Comparison of ENCODE assay signal across 8 cellular contexts in genomic region chr6:16320533-16321340, GRCh38.
DNase-seq lines count a peak whose midpoint lies in the region; ATAC-seq and TF ChIP-seq lines count a peak whose summit lies in the region.

No MANE protein-coding gene starts in this region.

- no peaks in the 10 kb centered on the region for H3K27me3 Mint-ChIP-seq in CD8-positive, alpha-beta T cell (ENCODE audit: low read depth)
- no peaks in the 10 kb centered on the region for H3K27me3 Mint-ChIP-seq in osteocyte (ENCODE audit: unreplicated experiment)

- POLR2A ChIA-PET in CD8-positive, alpha-beta T cell (lab: Charles Lee): interaction anchor here (1.5 to 1.8 kb wide), 2 partner anchors 11 to 441 kb away, joined by 7 to 8 read pairs; partner anchors contain the start of gene ATXN1
- POLR2A ChIA-PET in PC-3 (lab: Charles Lee; ENCODE audit: unreplicated experiment): interaction anchor here (0.6 kb wide), 1 partner anchor 113 kb away, joined by 3 read pairs; no protein-coding TSS in a partner anchor
- POLR2A ChIA-PET in HEK293T (lab: Yijun Ruan, JAX): no interaction called here

- no peak for DNase-seq in CD8-positive, alpha-beta T cell
- DNase-seq in PC-3 (no peak), epithelial cell of esophagus (ENCODE audit: low read depth) (peak; percentile 48), osteocyte (ENCODE audit: extremely low spot score, unreplicated experiment) (no peak), COLO829 (ENCODE audit: low spot score) (no peak), DMS153 treated with DMSO at 0.1 percent for 48 hours (lab: John Stamatoyannopoulos, UW; ENCODE audit: unreplicated experiment) (no peak), HEK293T (ENCODE audit: extremely low spot score) (no peak)

- no peak for TF ChIP-seq CTCF in CD8-positive, alpha-beta T cell (IDR thresholded peaks at IDR 0.05)
- TF ChIP-seq CTCF in PC-3 (conservative IDR thresholded peaks at IDR 0.05; ENCODE audit: low read depth, low read length) (no peak), epithelial cell of esophagus (IDR thresholded peaks at IDR 0.05; ENCODE audit: insufficient read depth, low read depth, low read length, missing control alignments) (no peak), osteocyte (IDR thresholded peaks at IDR 0.05) (no peak)

- CTCF ChIA-PET in CD8-positive, alpha-beta T cell (lab: Charles Lee): interaction anchor here (1.1 to 12.9 kb wide), 4 partner anchors 11 to 450 kb away, joined by 3 to 168 read pairs (median 4); partner anchors contain the start of gene ATXN1
- CTCF ChIA-PET in PC-3 (lab: Charles Lee) (no interaction called here), HEK293T (lab: Yijun Ruan, JAX) (interaction anchor here (2.4 to 3.7 kb wide), 2 partner anchors 11 to 35 kb away, joined by 11 to 17 read pairs; no protein-coding TSS in a partner anchor)

- no peaks in the 10 kb centered on the region for H3K9me3 ChIP-seq in CD8-positive, alpha-beta T cell (ENCODE audit: low read length)
- H3K9me3 ChIP-seq in PC-3 (ENCODE audit: low read length): no peaks in the 10 kb centered on the region

- peak overlapping the region; percentile 33 for H3K4me3 ChIP-seq in CD8-positive, alpha-beta T cell (ENCODE audit: low read depth, low read length)
- H3K4me3 ChIP-seq in PC-3 (ENCODE audit: low read length) (peak overlapping the region; percentile 51), epithelial cell of esophagus (ENCODE audit: low read length) (no peak overlapping the region)

- peaks cover 4% of the 10 kb centered on the region for H3K36me3 Mint-ChIP-seq in CD8-positive, alpha-beta T cell
- peaks cover 11% of the 10 kb centered on the region for H3K36me3 Mint-ChIP-seq in osteocyte (ENCODE audit: unreplicated experiment)

- H3K79me2 ChIP-seq in PC-3 (ENCODE audit: low read length): no peaks in the 10 kb centered on the region

- H3K9me2 ChIP-seq in PC-3 (replicated peaks; ENCODE audit: low read length): no peaks in the 10 kb centered on the region

- H3K4me3 Mint-ChIP-seq in CD8-positive, alpha-beta T cell: peak overlapping the region; percentile 67
- H3K4me3 Mint-ChIP-seq in osteocyte (ENCODE audit: unreplicated experiment): peak overlapping the region; percentile 57

- H3K4me2 ChIP-seq in PC-3 (ENCODE audit: low read length): peak overlapping the region; percentile 80

- H2AFZ ChIP-seq in PC-3 (ENCODE audit: low read length): peak overlapping the region; percentile 34

- peak overlapping the region; percentile 54; the same call in 1 of the 2 replicates for H3K9ac ChIP-seq in PC-3 (ENCODE audit: low read length)

- H3K36me3 ChIP-seq in CD8-positive, alpha-beta T cell (ENCODE audit: insufficient read depth, low read length): no peaks in the 10 kb centered on the region
- no peaks in the 10 kb centered on the region for H3K36me3 ChIP-seq in PC-3 (ENCODE audit: low read depth, low read length)

- H3K4me1 ChIP-seq in CD8-positive, alpha-beta T cell (ENCODE audit: insufficient read depth, low read length): peaks cover 73% of the 10 kb centered on the region
- H3K4me1 ChIP-seq in PC-3 (ENCODE audit: insufficient read depth, low read length): peaks cover 48% of the 10 kb centered on the region

- H3K27ac ChIP-seq in CD8-positive, alpha-beta T cell (ENCODE audit: low read depth, low read length): peak overlapping the region; percentile 69
- peak overlapping the region; percentile 88 for H3K27ac ChIP-seq in PC-3 (ENCODE audit: low read length)

- no peaks in the 10 kb centered on the region for H4K20me1 ChIP-seq in PC-3 (ENCODE audit: low read length)

- ATAC-seq in CD8-positive, alpha-beta T cell: no peak
- ATAC-seq in PC-3 (no peak), GM21367 (IDR thresholded peaks at IDR 0.05; ENCODE audit: unreplicated experiment) (no peak)

- H3K27ac Mint-ChIP-seq in CD8-positive, alpha-beta T cell: peak overlapping the region; percentile 94
- peak overlapping the region; percentile 94 for H3K27ac Mint-ChIP-seq in osteocyte (ENCODE audit: unreplicated experiment)

- no peaks in the 10 kb centered on the region for H3F3A ChIP-seq in PC-3 (ENCODE audit: low read length, unreplicated experiment)

- intact Hi-C loops in CD8-positive, alpha-beta T cell (cut with DNase I, micrococcal nuclease): loop anchor here (1.0 to 10.0 kb wide), 11 partner anchors 11 to 1944 kb away; partner anchors contain the start of genes ATXN1 (in 1 of the 2), DEK (in 1 of the 2), DTNBP1 (in 1 of the 2) and GMPR (in 1 of the 2)
- intact Hi-C loops in PC-3 (cut with micrococcal nuclease): no loop called here

- no peaks in the 10 kb centered on the region for H3K9me3 Mint-ChIP-seq in CD8-positive, alpha-beta T cell
- no peaks in the 10 kb centered on the region for H3K9me3 Mint-ChIP-seq in osteocyte (ENCODE audit: unreplicated experiment)

- no peaks in the 10 kb centered on the region for H3K27me3 ChIP-seq in CD8-positive, alpha-beta T cell (ENCODE audit: insufficient read depth, low read length)
- H3K27me3 ChIP-seq in PC-3 (ENCODE audit: low read length): no peaks in the 10 kb centered on the region

- H3K4me1 Mint-ChIP-seq in CD8-positive, alpha-beta T cell (ENCODE audit: low read depth): peaks cover 82% of the 10 kb centered on the region
- H3K4me1 Mint-ChIP-seq in osteocyte (ENCODE audit: unreplicated experiment): peaks cover 54% of the 10 kb centered on the region

- no TSS peak for BruUV-seq in PC-3 (replicated peaks; lab: Mats Ljungman, UMichigan)

TF ChIP-seq in HEK293T, 16 proteins besides CTCF, POLR2A, EP300 and RAD21:
- TF ChIP-seq FOXM1 (IDR thresholded peaks at IDR 0.05; ENCODE audit: borderline replicate concordance) (no peak), ELF4 (IDR thresholded peaks at IDR 0.05) (no peak), LEF1 (IDR thresholded peaks at IDR 0.05; ENCODE audit: borderline replicate concordance) (no peak), SUZ12 (IDR thresholded peaks at IDR 0.05) (no peak), TARDBP (IDR thresholded peaks at IDR 0.05) (no peak), SP1 (IDR thresholded peaks at IDR 0.05) (no peak), FOXK2 (IDR thresholded peaks at IDR 0.05) (no peak), NFRKB (IDR thresholded peaks at IDR 0.05) (no peak), ARNT (IDR thresholded peaks at IDR 0.05) (no peak), L3MBTL2 (conservative IDR thresholded peaks at IDR 0.05) (no peak), FOXA1 (IDR thresholded peaks at IDR 0.05) (no peak), CTBP1 (IDR thresholded peaks at IDR 0.05; ENCODE audit: borderline replicate concordance) (no peak), BHLHE40 (IDR thresholded peaks at IDR 0.05; ENCODE audit: borderline replicate concordance) (no peak), HDGF (IDR thresholded peaks at IDR 0.05; ENCODE audit: borderline replicate concordance) (no peak), ZNF384 (IDR thresholded peaks at IDR 0.05) (no peak)
